In genomic region chr5:68449380-68449779, GRCh38 we compare ENCODE assay signal across 22 cellular contexts.
A peak's percentile ranks its signal among the peaks of the same experiment; 100 is the strongest.
DNase-seq lines count a peak whose midpoint lies in the region; ATAC-seq and TF ChIP-seq lines count a peak whose summit lies in the region.
"Had no signal": no experiment of that assay in that cellular context is flagged by ENCODE, and none has a peak within 500 bp of the region (broad histone marks: within the 10 kb centered on the region; RNA-seq: fewer than 3 reads in every experiment).

No MANE protein-coding gene starts in this region.

- DNase-seq in G401 (ENCODE audit: low spot score): peak; percentile 82
- DNase-seq in RWPE2 (ENCODE audit: low spot score): no peak
- DNase-seq in heart right ventricle: peak; percentile 27 to 38
- DNase-seq in psoas muscle: peak; percentile 71 to 87
- no peak for DNase-seq in NCI-H226
- DNase-seq in Kasumi-1 (lab: John Stamatoyannopoulos, UW): no peak
- DNase-seq in GM23338 (ENCODE audit: low spot score): no peak
- DNase-seq: activated CD8-positive, alpha-beta T cell treated with anti-CD3 and anti-CD28 coated beads for 36 hours; activated naive CD4-positive, alpha-beta T cell; activated T-cell treated with anti-CD3 and anti-CD28 coated beads, Interleukin-2, amount 50 U/mL, for 1 hour; CD4-positive, CD25-positive, alpha-beta regulatory T cell; colonic mucosa; DMS153; KBM-7; kidney glomerular epithelial cell; NCI-H1105 treated with DMSO at 0.1 percent for 48 hours; NCI-H2171; OCI-M1; T-helper 17 cell had no signal

- H3K27ac ChIP-seq in RWPE2 (ENCODE audit: poor library complexity, severe bottlenecking): peak overlapping the region; percentile 28
- H3K27ac ChIP-seq in heart right ventricle: peak overlapping the region in 3 of 10 donors; percentile 32 to 57 (median 56)
- peak overlapping the region; percentile 73 for H3K27ac ChIP-seq in psoas muscle
- no peak overlapping the region for H3K27ac ChIP-seq in GM23338 (ENCODE audit: low read depth)
- H3K27ac ChIP-seq: colonic mucosa, neural progenitor cell had no signal

- in situ Hi-C loops in G401 (cut with HindIII; ENCODE audit: low sequenced_read_pairs): no loop called here

- WGBS in heart right ventricle, 2 donors: 65 to 66% methylated on average over 3 of the region's 3 CpGs
- WGBS in psoas muscle, 3 donors: 29 to 47% (median 38%) methylated on average over 3 of the region's 3 CpGs

- ATAC-seq in RWPE2 (ENCODE audit: low read depth) (no peak), heart right ventricle (peak; percentile 52 to 96 (median 79)), psoas muscle (peak; percentile 94 to 97 (median 96)), HG03521 (IDR thresholded peaks at IDR 0.05; ENCODE audit: unreplicated experiment) (no peak), GM23338 (no peak)
- ATAC-seq: activated CD8-positive, alpha-beta T cell treated with anti-CD3 and anti-CD28 coated beads for 36 hours; T-helper 17 cell; WTC11 had no signal

- no peaks in the 10 kb centered on the region for H4K20me1 ChIP-seq in GM23338 (replicated peaks; ENCODE audit: insufficient read depth)

- TF ChIP-seq CTCF in RWPE2 (IDR thresholded peaks at IDR 0.05; ENCODE audit: poor library complexity, severe bottlenecking) (no peak), heart right ventricle (IDR thresholded peaks at IDR 0.05) (no peak), psoas muscle (IDR thresholded peaks at IDR 0.05) (no peak), GM23338 (conservative IDR thresholded peaks at IDR 0.05; ENCODE audit: low read depth in 2 of 2) (no peak)

- H3K27me3 Mint-ChIP-seq in GM23338 (ENCODE audit: insufficient read depth, low read depth, poor library complexity): no peaks in the 10 kb centered on the region
- H3K27me3 Mint-ChIP-seq: activated CD8-positive, alpha-beta T cell treated with anti-CD3 and anti-CD28 coated beads for 36 hours had no signal

- no peaks in the 10 kb centered on the region for H3F3A ChIP-seq in GM23338 (replicated peaks; ENCODE audit: low read depth)

- H3K36me3 Mint-ChIP-seq in GM23338 (ENCODE audit: low read depth): peaks cover 10% of the 10 kb centered on the region; the same call in 2 of the 3 replicates
- H3K36me3 Mint-ChIP-seq: CD4-positive, CD25-positive, alpha-beta regulatory T cell had no signal

- H3K4me3 ChIP-seq in RWPE2 (ENCODE audit: severe bottlenecking) (no peak overlapping the region), heart right ventricle (no peak overlapping the region), psoas muscle (no peak overlapping the region), GM23338 (no peak overlapping the region)
- H3K4me3 ChIP-seq: colonic mucosa, neural progenitor cell had no signal

- H3K4me2 ChIP-seq in GM23338: no peak overlapping the region
- H3K4me2 ChIP-seq: neural progenitor cell had no signal

- no peaks in the 10 kb centered on the region for H3K27me3 ChIP-seq in RWPE2 (ENCODE audit: insufficient read depth, poor library complexity, severe bottlenecking)
- H3K27me3 ChIP-seq in heart right ventricle: no peaks in the 10 kb centered on the region
- H3K27me3 ChIP-seq in psoas muscle (ENCODE audit: insufficient read depth in 3 of 3, low read length in 2 of 3): no peaks in the 10 kb centered on the region
- H3K27me3 ChIP-seq in GM23338 (ENCODE audit: insufficient read depth): no peaks in the 10 kb centered on the region
- H3K27me3 ChIP-seq: colonic mucosa, neural progenitor cell had no signal

- no peak overlapping the region for H2AFZ ChIP-seq in GM23338
- H2AFZ ChIP-seq: neural progenitor cell had no signal

- no peak overlapping the region for H3K4me3 Mint-ChIP-seq in GM23338
- H3K4me3 Mint-ChIP-seq: activated CD8-positive, alpha-beta T cell treated with anti-CD3 and anti-CD28 coated beads for 36 hours; CD4-positive, CD25-positive, alpha-beta regulatory T cell; neural progenitor cell; T-helper 17 cell; WTC11 had no signal

- peaks cover 16% of the 10 kb centered on the region for H3K4me1 ChIP-seq in RWPE2 (ENCODE audit: insufficient read depth, poor library complexity, severe bottlenecking)
- H3K4me1 ChIP-seq in heart right ventricle: peaks cover 0 to 17% (median 6%) of the 10 kb centered on the region in 9 donors
- peaks cover 9% of the 10 kb centered on the region for H3K4me1 ChIP-seq in psoas muscle
- H3K4me1 ChIP-seq in GM23338 (ENCODE audit: insufficient read depth): no peaks in the 10 kb centered on the region
- H3K4me1 ChIP-seq: colonic mucosa had no signal

- intact Hi-C loops in heart right ventricle (cut with DNase I): no loop called here
- intact Hi-C loops in psoas muscle (cut with DNase I): no loop called here

- H3K36me3 ChIP-seq in RWPE2 (ENCODE audit: low read depth) (no peaks in the 10 kb centered on the region), heart right ventricle (no peaks in the 10 kb centered on the region), psoas muscle (ENCODE audit: insufficient read depth in 1 of 2, low read depth in 1 of 2) (no peaks in the 10 kb centered on the region), GM23338 (ENCODE audit: insufficient read depth) (no peaks in the 10 kb centered on the region; the same call in 1 of the 2 replicates)
- H3K36me3 ChIP-seq: colonic mucosa, neural progenitor cell had no signal

- no peaks in the 10 kb centered on the region for H3K79me2 ChIP-seq in GM23338 (replicated peaks; ENCODE audit: insufficient read depth)

- peaks cover 8% of the 10 kb centered on the region for H3K4me1 Mint-ChIP-seq in GM23338
- H3K4me1 Mint-ChIP-seq: CD4-positive, CD25-positive, alpha-beta regulatory T cell; neural progenitor cell; T-helper 17 cell had no signal

- no peaks in the 10 kb centered on the region for H3K9me3 ChIP-seq in RWPE2 (ENCODE audit: severe bottlenecking)
- peaks cover 0 to 4% (median 0%) of the 10 kb centered on the region in 11 donors for H3K9me3 ChIP-seq in heart right ventricle
- H3K9me3 ChIP-seq in psoas muscle: no peaks in the 10 kb centered on the region
- H3K9me3 ChIP-seq: colonic mucosa had no signal

- no peak overlapping the region for H3K27ac Mint-ChIP-seq in GM23338
- H3K27ac Mint-ChIP-seq: activated CD8-positive, alpha-beta T cell treated with anti-CD3 and anti-CD28 coated beads for 36 hours; CD4-positive, CD25-positive, alpha-beta regulatory T cell; neural progenitor cell; T-helper 17 cell; WTC11 had no signal

- peaks cover 11% of the 10 kb centered on the region for H3K9me3 Mint-ChIP-seq in GM23338
- H3K9me3 Mint-ChIP-seq: activated CD8-positive, alpha-beta T cell treated with anti-CD3 and anti-CD28 coated beads for 36 hours had no signal

- peaks cover 11% of the 10 kb centered on the region for H3K9me2 ChIP-seq in GM23338 (ENCODE audit: insufficient read depth)

TF ChIP-seq in GM23338, 12 proteins besides CTCF, POLR2A, EP300 and RAD21 (continues in another document):
- no peak for TF ChIP-seq EZH2 (IDR thresholded peaks at IDR 0.05; ENCODE audit: low read depth, unreplicated experiment)
- no peak for TF ChIP-seq ZNF331 (CRISPR knock-in tag; IDR thresholded peaks at IDR 0.05; ENCODE audit: low read depth)
- no peak for TF ChIP-seq POLR2AphosphoS5 (IDR thresholded peaks at IDR 0.05; ENCODE audit: low read depth)
- TF ChIP-seq JUNB (IDR thresholded peaks at IDR 0.05; ENCODE audit: unreplicated experiment): no peak
- TF ChIP-seq EZH2phosphoT487 (IDR thresholded peaks at IDR 0.05; ENCODE audit: unreplicated experiment): no peak
- TF ChIP-seq ZNF114 (CRISPR knock-in tag; IDR thresholded peaks at IDR 0.05): no peak
- TF ChIP-seq CREB1 (CRISPR knock-in tag; IDR thresholded peaks at IDR 0.05; ENCODE audit: low read depth): no peak
- no peak for TF ChIP-seq REST (IDR thresholded peaks at IDR 0.05; ENCODE audit: unreplicated experiment)
- TF ChIP-seq ETS1 (IDR thresholded peaks at IDR 0.05): no peak
- TF ChIP-seq NANOG (IDR thresholded peaks at IDR 0.05; ENCODE audit: borderline replicate concordance): no peak
- no peak for TF ChIP-seq STAT1 (IDR thresholded peaks at IDR 0.05; ENCODE audit: unreplicated experiment)

Comparison
In these comparisons a context has a peak if more than half of its experiments do, and no peak if none do; other contexts are left out.
1. DNase-seq: peak in G401 (single experiment), heart right ventricle (2 of 2) and psoas muscle (2 of 2); none in RWPE2 (single experiment), NCI-H226 (single experiment), Kasumi-1 (0 of 2) and GM23338 (single experiment).
2. ATAC-seq: peak in heart right ventricle (8 of 8) and psoas muscle (4 of 4); none in RWPE2 (single experiment), HG03521 (single experiment) and GM23338 (single experiment).